In the genomic region with DNA sequence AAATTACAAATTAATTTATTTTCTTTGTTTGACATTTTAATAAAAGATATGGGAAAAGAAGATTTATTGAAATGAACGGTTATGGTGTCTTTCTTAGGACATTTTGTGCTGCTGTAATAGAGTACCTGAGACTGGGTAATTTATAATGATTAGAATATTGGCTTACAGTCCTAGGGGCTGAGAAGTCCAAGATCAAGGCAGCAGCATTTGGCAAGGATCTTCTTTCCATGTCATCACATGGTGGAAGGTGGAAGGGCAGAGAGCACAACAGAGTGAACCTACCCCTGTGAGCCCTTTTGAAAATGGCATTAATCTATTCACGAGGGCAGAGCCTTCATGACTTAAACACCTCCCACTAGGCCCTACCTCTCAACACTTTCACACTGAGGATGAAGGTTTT, we compare ENCODE assay signal across 34 cellular contexts.
"Had no signal": no experiment of that assay in that cellular context is flagged by ENCODE, and none has a peak within 500 bp of the region (broad histone marks: within the 10 kb centered on the region; RNA-seq: fewer than 3 reads in every experiment).

No MANE protein-coding gene starts in this region.

- H3K9me3 ChIP-seq: adrenal gland, ascending aorta, body of pancreas, breast epithelium had no signal

- FAIRE-seq: astrocyte, bronchial epithelial cell had no signal

- H3K4me1 ChIP-seq: ascending aorta, body of pancreas, breast epithelium had no signal

- H3K27ac ChIP-seq: ascending aorta, body of pancreas, brain microvascular endothelial cell, breast epithelium, cardiac muscle cell had no signal

- H3K36me3 ChIP-seq: breast epithelium had no signal

- DNase-seq: activated effector memory CD4-positive, alpha-beta T cell treated with anti-CD3 and anti-CD28 coated beads, Interleukin-2, amount 50 U/mL, for 16 hours; activated effector memory CD4-positive, alpha-beta T cell treated with Interleukin-2 at 50 U/mL for 16 hours; activated gamma-delta T cell; activated gamma-delta T cell treated with Interleukin-2 at 50 U/mL for 16 hours; activated naive CD4-positive, alpha-beta T cell; activated naive CD4-positive, alpha-beta T cell treated with anti-CD3 and anti-CD28 coated beads for 36 hours; activated naive CD4-positive, alpha-beta T cell treated with anti-CD3 and anti-CD28 coated beads, Interleukin-2, amount 10 ng/mL, durations not matched to agents 7 days and 5 days; activated naive CD4-positive, alpha-beta T cell treated with anti-CD3 and anti-CD28 coated beads, Interleukin-2, amount 50 U/mL, for 16 hours; activated naive CD4-positive, alpha-beta T cell treated with Interleukin-2 at 50 U/mL for 16 hours; activated naive CD8-positive, alpha-beta T cell treated with anti-CD3 and anti-CD28 coated beads for 36 hours; activated naive CD8-positive, alpha-beta T cell treated with anti-CD3 and anti-CD28 coated beads, Interleukin-2, amount 10 ng/mL, durations not matched to agents 7 days and 5 days; activated naive CD8-positive, alpha-beta T cell treated with anti-CD3 and anti-CD28 coated beads, Interleukin-2, amount 50 U/mL, for 24 hours; activated T-cell treated with anti-CD3 and anti-CD28 coated beads, Interleukin-2, amount 50 U/mL, for 1 hour; activated T-cell treated with anti-CD3 and anti-CD28 coated beads, Interleukin-2, amount 50 U/mL, for 24 hours; activated T-cell treated with anti-CD3 and anti-CD28 coated beads, Interleukin-2, amount 50 U/mL, for 4 hours; activated T-cell treated with anti-CD3 and anti-CD28 coated beads, Interleukin-2, amount 50 U/mL, for 48 hours; activated T-cell treated with anti-CD3 and anti-CD28 coated beads, Interleukin-2, amount 50 U/mL, for 72 hours; adrenal gland; amniotic stem cell; amygdala; anterior cingulate cortex; aorta; body of pancreas; brain microvascular endothelial cell; caudate nucleus; central memory CD4-positive, alpha-beta T cell; cerebellar nuclear complex had no signal

- ATAC-seq: activated naive CD4-positive, alpha-beta T cell treated with anti-CD3 and anti-CD28 coated beads, Interleukin-2, amount 50 U/mL, for 72 hours; activated naive CD8-positive, alpha-beta T cell treated with anti-CD3 and anti-CD28 coated beads, Interleukin-2, amount 50 U/mL, for 24 hours; activated T-cell treated with anti-CD3 and anti-CD28 coated beads, Interleukin-2, amount 50 U/mL, for 4 hours; activated T-cell treated with anti-CD3 and anti-CD28 coated beads, Interleukin-2, amount 50 U/mL, for 72 hours; activated T-helper 17 cell treated with anti-CD3 and anti-CD28 coated beads, Interleukin-2, amount 50 U/mL, for 72 hours; body of pancreas had no signal

- H3K27me3 ChIP-seq: adrenal gland, ascending aorta, body of pancreas, brain microvascular endothelial cell, breast epithelium, cardiac muscle cell had no signal

- H3K4me3 ChIP-seq: adrenal gland, ascending aorta, body of pancreas, breast epithelium, cardiac muscle cell had no signal
